ENCODE assay signal across 8 cellular contexts in the genomic region with DNA sequence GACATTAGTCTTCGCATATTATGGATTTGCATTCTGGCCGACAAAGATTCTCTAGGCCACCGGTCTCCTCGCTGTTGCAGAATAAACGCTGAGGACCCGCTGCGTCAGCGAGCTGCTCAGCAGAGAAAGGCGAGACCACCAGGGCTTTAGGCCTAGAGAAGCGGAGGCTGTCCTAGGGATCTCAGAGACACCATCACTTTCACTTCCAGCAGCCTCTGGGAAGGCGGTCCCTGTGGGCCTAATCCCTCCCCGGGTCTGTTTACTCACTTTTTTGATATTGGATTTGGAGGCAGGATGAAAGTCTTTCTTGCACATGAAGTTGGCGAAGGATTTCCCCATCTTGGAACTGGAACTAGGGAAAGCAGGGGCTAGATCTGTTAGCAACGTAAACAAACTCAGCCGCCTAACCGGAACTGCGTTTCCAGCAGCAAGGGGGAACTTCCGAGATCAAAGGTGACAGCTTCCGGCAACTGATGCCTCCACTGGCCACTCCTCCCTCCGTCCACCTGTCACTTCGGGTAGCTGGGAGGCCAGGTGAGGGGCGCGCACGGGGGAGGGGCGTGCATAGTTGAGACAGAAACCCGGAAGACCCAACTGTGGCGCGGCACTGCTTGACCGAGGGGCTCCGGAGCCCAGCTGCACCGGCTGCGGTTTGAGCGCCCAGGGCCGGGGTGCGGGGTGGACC. TPM values are rescaled to one million over a fixed set of nuclear protein-coding genes. Genes with fewer than 3 reads are reported as not detected.
DNase-seq lines count a peak whose midpoint lies in the region; ATAC-seq and TF ChIP-seq lines count a peak whose summit lies in the region.

A gene with protein sequence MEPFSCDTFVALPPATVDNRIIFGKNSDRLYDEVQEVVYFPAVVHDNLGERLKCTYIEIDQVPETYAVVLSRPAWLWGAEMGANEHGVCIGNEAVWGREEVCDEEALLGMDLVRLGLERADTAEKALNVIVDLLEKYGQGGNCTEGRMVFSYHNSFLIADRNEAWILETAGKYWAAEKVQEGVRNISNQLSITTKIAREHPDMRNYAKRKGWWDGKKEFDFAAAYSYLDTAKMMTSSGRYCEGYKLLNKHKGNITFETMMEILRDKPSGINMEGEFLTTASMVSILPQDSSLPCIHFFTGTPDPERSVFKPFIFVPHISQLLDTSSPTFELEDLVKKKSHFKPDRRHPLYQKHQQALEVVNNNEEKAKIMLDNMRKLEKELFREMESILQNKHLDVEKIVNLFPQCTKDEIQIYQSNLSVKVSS (plus strand): TSS at position 447 of the 685 bp plus-strand sequence. CDS start 2,554 bp downstream, outside the sequence.

- H3K27ac ChIP-seq in AG04450 (ENCODE audit: low read depth, low read length), result peak within 1 kb of the TSS; percentile 86

- H3K27me3 ChIP-seq in AG04450 (ENCODE audit: control insufficient read depth, insufficient read depth, low read length), result no peaks in the 10 kb centered on the region

- POLR2A ChIA-PET in AG04450 (lab: Yijun Ruan, JAX), result interaction anchor here (0.5 to 1.0 kb wide), 2 partner anchors 49 to 64 kb away, joined by 3 to 4 read pairs; no protein-coding TSS in a partner anchor

- DNase-seq in AG04450 (ENCODE audit: low read depth, low spot score), result peak; percentile 43
- DNase-seq in NCI-H2227 (lab: John Stamatoyannopoulos, UW; ENCODE audit: unreplicated experiment), result peak; percentile 88
- peak; percentile 37 to 56 (median 50) for DNase-seq in activated CD4-positive, CD25-positive, alpha-beta regulatory T cell (lab: John Stamatoyannopoulos, UW)
- peak; percentile 80 for DNase-seq in central memory CD4-positive, alpha-beta T cell
- peak; percentile 78 for DNase-seq in iris pigment epithelial cell (ENCODE audit: low read depth)
- DNase-seq in stimulated activated CD4-positive, alpha-beta T cell treated with anti-CD3 and anti-CD28 coated beads, Interleukin-12 subunit alpha, Interleukin-12 subunit beta, amount 100 ng/mL, for 24 hours (ENCODE audit: low read depth in 2 of 2), result peak; percentile 45 to 63

- H3K4me3 ChIP-seq in AG04450 (ENCODE audit: low read depth, low read length), result peak within 1 kb of the TSS; percentile 89

- CTCF ChIA-PET in AG04450 (lab: Charles Lee), result interaction anchor here (0.6 to 1.0 kb wide), 2 partner anchors 16 to 151 kb away, joined by 3 to 4 read pairs; no protein-coding TSS in a partner anchor

- TF ChIP-seq CTCF in AG04450 (IDR thresholded peaks at IDR 0.05; ENCODE audit: low read depth, low read length), result no peak

- ATAC-seq in GM18870 (IDR thresholded peaks at IDR 0.05; ENCODE audit: unreplicated experiment), result peak; percentile 91
- peak; percentile 92 for ATAC-seq in HG03135 (IDR thresholded peaks at IDR 0.05; ENCODE audit: unreplicated experiment)

- H3K9me3 ChIP-seq in AG04450 (ENCODE audit: control insufficient read depth, insufficient read depth, low read length), result no peaks in the 10 kb centered on the region

RNA-seq across cellular contexts. Expression of the gene that starts here (rescaled TPM):
- 16.7 and 22.8 TPM in 2 replicates for polyA plus RNA-seq in AG04450 (2011; rRNA removed)
- polyA minus RNA-seq in AG04450 (2011; rRNA and poly(A)+ RNA removed), result 7.4 and 10.6 TPM in 2 replicates

Comparison
In these comparisons a context has a peak if more than half of its experiments do, and no peak if none do; other contexts are left out.
1. Peak in every context shown above with its lines: DNase-seq, ATAC-seq, H3K4me3 ChIP-seq and H3K27ac ChIP-seq.